In the genomic region with DNA sequence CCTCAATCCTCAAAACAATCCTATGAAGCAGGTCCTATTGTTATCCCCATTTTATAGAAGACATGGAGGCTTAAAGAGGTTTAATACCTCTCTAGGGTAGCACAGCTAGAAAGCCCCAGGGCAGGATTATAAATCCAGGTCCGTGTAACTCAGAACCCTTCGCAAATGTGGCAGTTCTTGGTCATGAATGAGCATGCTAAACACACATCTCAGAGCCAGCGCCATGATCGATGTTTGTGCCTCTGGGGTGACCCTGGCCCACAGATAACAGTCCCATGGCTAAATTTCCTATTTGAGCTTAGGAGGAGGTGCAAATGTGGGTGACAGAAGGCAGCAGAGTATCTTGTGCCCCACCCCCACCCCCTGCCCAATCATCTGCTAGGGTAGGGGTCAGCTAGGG, we compare ENCODE assay signal across 21 cellular contexts. TPM values are rescaled to one million over a fixed set of nuclear protein-coding genes. Genes with fewer than 3 reads are reported as not detected.
DNase-seq lines count a peak whose midpoint lies in the region; ATAC-seq and TF ChIP-seq lines count a peak whose summit lies in the region.
"Had no signal": no experiment of that assay in that cellular context is flagged by ENCODE, and none has a peak within 500 bp of the region (broad histone marks: within the 10 kb centered on the region; RNA-seq: fewer than 3 reads in every experiment).

No MANE protein-coding gene starts in this region.

- peak in 2 of 3 donors; percentile 9 to 15 for DNase-seq in right cardiac atrium
- no peak for DNase-seq in heart right ventricle
- DNase-seq in adrenal gland = peak in 3 of 7 donors; percentile 52 to 65 (median 55)
- no peak for DNase-seq in naive thymus-derived CD4-positive, alpha-beta T cell
- no peak for DNase-seq in uterus
- no peak for DNase-seq in iPS-NIHi7 (ENCODE audit: extremely low spot score)
- DNase-seq in lower lobe of right lung = no peak
- DNase-seq: ACHN; activated effector memory CD4-positive, alpha-beta T cell treated with Interleukin-2 at 50 U/mL for 16 hours; Calu3; kidney glomerular epithelial cell; NCI-H1092; NCI-H187 treated with DMSO at 0.1 percent for 48 hours; NCI-H524 treated with DMSO at 0.1 percent for 48 hours; small intestine; T-helper 17 cell had no signal

- TF ChIP-seq POLR2A in adrenal gland (IDR thresholded peaks at IDR 0.05) (no peak), uterus (IDR thresholded peaks at IDR 0.05) (no peak)

- H3K4me1 ChIP-seq in right cardiac atrium (ENCODE audit: control insufficient read depth, insufficient read depth, low read length) = peaks cover 7% of the 10 kb centered on the region
- peaks cover 2 to 50% (median 33%) of the 10 kb centered on the region in 9 donors for H3K4me1 ChIP-seq in heart right ventricle
- H3K4me1 ChIP-seq in adrenal gland (replicated peaks in 1 of 2) = peaks cover 19 to 34% of the 10 kb centered on the region in 2 donors
- peaks cover 19 to 24% of the 10 kb centered on the region in 2 donors for H3K4me1 ChIP-seq in naive thymus-derived CD4-positive, alpha-beta T cell (ENCODE audit: control insufficient read depth in 2 of 2, insufficient read depth in 2 of 2, low read length in 2 of 2)
- H3K4me1 ChIP-seq in uterus = peaks cover 9 to 12% of the 10 kb centered on the region in 2 donors
- peaks cover 16% of the 10 kb centered on the region for H3K4me1 ChIP-seq in lower lobe of right lung
- H3K4me1 ChIP-seq: prostate gland had no signal

- H3K27me3 Mint-ChIP-seq in naive thymus-derived CD4-positive, alpha-beta T cell = no peaks in the 10 kb centered on the region
- H3K27me3 Mint-ChIP-seq: T-helper 17 cell had no signal

- H3K4me3 Mint-ChIP-seq in naive thymus-derived CD4-positive, alpha-beta T cell = no peak overlapping the region

- TF ChIP-seq CTCF in heart right ventricle (IDR thresholded peaks at IDR 0.05) (no peak), adrenal gland (IDR thresholded peaks at IDR 0.05) (no peak), uterus (IDR thresholded peaks at IDR 0.05) (no peak), lower lobe of right lung (IDR thresholded peaks at IDR 0.05) (no peak)

- H3K27me3 ChIP-seq in right cardiac atrium (ENCODE audit: control insufficient read depth, insufficient read depth) = no peaks in the 10 kb centered on the region
- H3K27me3 ChIP-seq in heart right ventricle = no peaks in the 10 kb centered on the region
- H3K27me3 ChIP-seq in adrenal gland = no peaks in the 10 kb centered on the region
- no peaks in the 10 kb centered on the region for H3K27me3 ChIP-seq in naive thymus-derived CD4-positive, alpha-beta T cell (ENCODE audit: control insufficient read depth in 2 of 2, insufficient read depth in 2 of 2, low read length in 2 of 2)
- no peaks in the 10 kb centered on the region for H3K27me3 ChIP-seq in uterus
- H3K27me3 ChIP-seq in lower lobe of right lung (ENCODE audit: low read depth) = no peaks in the 10 kb centered on the region
- H3K27me3 ChIP-seq: body of pancreas, neutrophil, suprapubic skin had no signal

- H3K36me3 ChIP-seq in heart right ventricle = peaks cover 0 to 13% (median 7%) of the 10 kb centered on the region in 9 donors
- no peaks in the 10 kb centered on the region for H3K36me3 ChIP-seq in adrenal gland (replicated peaks in 1 of 2)
- H3K36me3 ChIP-seq in naive thymus-derived CD4-positive, alpha-beta T cell (ENCODE audit: control insufficient read depth in 2 of 3, insufficient read depth in 3 of 3, low read length in 3 of 3) = peaks cover 0 to 16% (median 0%) of the 10 kb centered on the region in 3 experiments
- H3K36me3 ChIP-seq in uterus = no peaks in the 10 kb centered on the region
- H3K36me3 ChIP-seq in lower lobe of right lung = no peaks in the 10 kb centered on the region
- H3K36me3 ChIP-seq: neutrophil had no signal

- CTCF ChIA-PET in naive thymus-derived CD4-positive, alpha-beta T cell (lab: Charles Lee) = interaction anchor here (0.7 to 0.8 kb wide), 2 partner anchors 13 to 16 kb away, joined by 3 read pairs; no protein-coding TSS in a partner anchor

- H3K27ac Mint-ChIP-seq in naive thymus-derived CD4-positive, alpha-beta T cell = peak overlapping the region in 8 of 9 donors; percentile 39 to 83 (median 73)

- H3K4me3 ChIP-seq in right cardiac atrium (ENCODE audit: low read length) = no peak overlapping the region
- no peak overlapping the region for H3K4me3 ChIP-seq in heart right ventricle
- no peak overlapping the region for H3K4me3 ChIP-seq in adrenal gland
- H3K4me3 ChIP-seq in naive thymus-derived CD4-positive, alpha-beta T cell (ENCODE audit: low read length) = no peak overlapping the region
- no peak overlapping the region for H3K4me3 ChIP-seq in uterus
- H3K4me3 ChIP-seq in lower lobe of right lung = no peak overlapping the region
- H3K4me3 ChIP-seq: body of pancreas, prostate gland, suprapubic skin had no signal

- ATAC-seq in right cardiac atrium = no peak
- ATAC-seq in heart right ventricle = no peak
- ATAC-seq in naive thymus-derived CD4-positive, alpha-beta T cell = no peak
- ATAC-seq in HG03039 (IDR thresholded peaks at IDR 0.05; ENCODE audit: unreplicated experiment) = no peak
- ATAC-seq in lower lobe of right lung = no peak
- ATAC-seq: body of pancreas, T-helper 17 cell had no signal

- H3K4me1 Mint-ChIP-seq in naive thymus-derived CD4-positive, alpha-beta T cell = peaks cover 37 to 72% (median 63%) of the 10 kb centered on the region in 7 donors

- intact Hi-C loops in right cardiac atrium (cut with DNase I) = no loop called here
- intact Hi-C loops in heart right ventricle (cut with DNase I) = no loop called here
- intact Hi-C loops in adrenal gland (cut with DNase I) = no loop called here
- intact Hi-C loops in naive thymus-derived CD4-positive, alpha-beta T cell (cut with micrococcal nuclease) = no loop called here
- intact Hi-C loops in uterus (cut with DNase I; ENCODE audit: low total_unique reads) = no loop called here
- intact Hi-C loops in lower lobe of right lung (cut with DNase I) = no loop called here

- H3K36me3 Mint-ChIP-seq in naive thymus-derived CD4-positive, alpha-beta T cell = peaks cover 26 to 45% (median 31%) of the 10 kb centered on the region in 5 donors

- WGBS in right cardiac atrium = 68% methylated on average over 4 of the region's 4 CpGs
- 73 to 76% methylated on average over 4 of the region's 4 CpGs for WGBS in heart right ventricle, 2 donors
- WGBS in adrenal gland, 4 donors = 18 to 69% (median 36%) methylated on average over 2 to 4 of the region's 4 CpGs

- H3K9me3 Mint-ChIP-seq in naive thymus-derived CD4-positive, alpha-beta T cell = peaks cover 0 to 25% (median 13%) of the 10 kb centered on the region in 11 donors

- POLR2A ChIA-PET in naive thymus-derived CD4-positive, alpha-beta T cell (lab: Charles Lee) = interaction anchor here (0.7 to 2.6 kb wide), 3 partner anchors 9 to 351 kb away, joined by 3 to 13 read pairs (median 7); no protein-coding TSS in a partner anchor

- no peaks in the 10 kb centered on the region for H3K9me3 ChIP-seq in right cardiac atrium (ENCODE audit: control insufficient read depth, low read length)
- H3K9me3 ChIP-seq in heart right ventricle = peaks cover 0 to 17% (median 7%) of the 10 kb centered on the region in 11 donors
- no peaks in the 10 kb centered on the region for H3K9me3 ChIP-seq in adrenal gland (replicated peaks in 1 of 3)
- H3K9me3 ChIP-seq in naive thymus-derived CD4-positive, alpha-beta T cell (ENCODE audit: control insufficient read depth in 2 of 3, low read length in 3 of 3) = peaks cover 0 to 14% (median 7%) of the 10 kb centered on the region in 3 experiments
- H3K9me3 ChIP-seq in uterus = no peaks in the 10 kb centered on the region
- peaks cover 10% of the 10 kb centered on the region for H3K9me3 ChIP-seq in lower lobe of right lung
- H3K9me3 ChIP-seq: body of pancreas, neutrophil, prostate gland had no signal

- H3K27ac ChIP-seq in right cardiac atrium (ENCODE audit: low read length) (peak overlapping the region; percentile 19), heart right ventricle (peak overlapping the region in 1 of 10 donors; percentile 14), adrenal gland (peak overlapping the region in 3 of 5 donors; percentile 60 to 84 (median 79)), uterus (peak overlapping the region; percentile 50), lower lobe of right lung (no peak overlapping the region)
- H3K27ac ChIP-seq in naive thymus-derived CD4-positive, alpha-beta T cell (ENCODE audit: low read depth, low read length) = no peak overlapping the region
- H3K27ac ChIP-seq: body of pancreas, neutrophil, prostate gland, suprapubic skin had no signal

RNA-seq across cellular contexts. Expression of gene DNMT3A, which starts 17.5 kb away (rescaled TPM):
- total RNA-seq in right cardiac atrium (10 to 100 TPM; 20.0 to 22.9 (median 21.1) TPM), heart right ventricle (10 to 100 TPM; 14.8 to 23.7 (median 19.4) TPM), adrenal gland (10 to 100 TPM; 10.6 to 53.4 (median 26.1) TPM), uterus (10 to 100 TPM in 3 of 4 donors, 1 to 10 TPM in 1; 2.3 to 95.8 (median 29.9) TPM), lower lobe of right lung (35.6 TPM)
- polyA plus RNA-seq in right cardiac atrium (9.9 TPM), heart right ventricle (10 to 100 TPM in 1 of 2 donors, 1 to 10 TPM in 1; 4.7 to 10.3 TPM), adrenal gland (10 to 100 TPM; 12.1 to 26.0 (median 17.3) TPM)
- total RNA-seq in naive thymus-derived CD4-positive, alpha-beta T cell = 100 to 1,000 TPM in 3 of 5 experiments, 10 to 100 TPM in 2; 78.9 to 117 (median 106) TPM
- polyA plus RNA-seq in naive thymus-derived CD4-positive, alpha-beta T cell = 10 to 100 TPM; 19.4 to 29.0 TPM

Comparison
In these comparisons a context has a peak if more than half of its experiments do, and no peak if none do; other contexts are left out.
1. DNase-seq: peak in right cardiac atrium (2 of 3); none in heart right ventricle (0 of 2), naive thymus-derived CD4-positive, alpha-beta T cell (0 of 9), uterus (0 of 2), iPS-NIHi7 (single experiment) and lower lobe of right lung (single experiment).
2. H3K27ac ChIP-seq: peak in right cardiac atrium (single experiment), adrenal gland (3 of 5) and uterus (2 of 2); none in naive thymus-derived CD4-positive, alpha-beta T cell (single experiment) and lower lobe of right lung (single experiment).